ENCODE assay signal across 19 cellular contexts in the genomic region with DNA sequence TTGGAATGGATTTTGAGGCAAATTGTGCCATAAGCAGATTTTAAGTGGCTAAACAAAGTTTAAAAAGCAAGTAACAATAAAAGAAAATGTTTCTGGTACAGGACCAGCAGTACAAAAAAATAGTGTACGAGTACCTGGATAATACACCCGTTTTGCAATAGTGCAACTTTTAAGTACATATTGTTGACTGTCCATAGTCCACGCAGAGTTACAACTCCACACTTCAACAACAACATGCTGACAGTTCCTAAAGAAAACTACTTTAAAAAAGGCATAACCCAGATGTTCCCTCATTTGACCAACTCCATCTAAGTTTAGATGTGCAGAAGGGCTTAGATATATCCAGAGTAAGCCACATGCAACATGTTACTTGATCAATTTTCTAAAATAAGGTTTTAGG. TPM values are rescaled to one million over a fixed set of nuclear protein-coding genes. Genes with fewer than 3 reads are reported as not detected.
"Had no signal": no experiment of that assay in that cellular context is flagged by ENCODE, and none has a peak within 500 bp of the region (broad histone marks: within the 10 kb centered on the region; RNA-seq: fewer than 3 reads in every experiment).

No MANE protein-coding gene starts in this region.

- H3K27ac ChIP-seq: adrenal gland, esophagus squamous epithelium, heart right ventricle, parathyroid adenoma, tibial artery had no signal

- H3K9me3 Mint-ChIP-seq: activated CD4-positive, alpha-beta T cell treated with anti-CD3 and anti-CD28 coated beads, Interleukin-2, amount 10 ng/mL, durations not matched to agents 7 days and 5 days; activated naive CD4-positive, alpha-beta T cell treated with anti-CD3 and anti-CD28 coated beads, Interleukin-2, amount 50 U/mL, for 72 hours; dendritic cell treated with granulocyte-macrophage colony-stimulating factor and Interleukin-4, amounts not matched to agents 40 ng/mL and 50 ng/mL, for 4 days; natural killer cell treated with Interleukin-12 subunit alpha and Interleukin-12 subunit beta and Interleukin-15 and Interleukin-18, amount 100 ng/mL, for 72 hours had no signal

- H3K27me3 Mint-ChIP-seq: activated CD4-positive, alpha-beta T cell treated with anti-CD3 and anti-CD28 coated beads, Interleukin-2, amount 10 ng/mL, durations not matched to agents 7 days and 5 days; dendritic cell treated with granulocyte-macrophage colony-stimulating factor and Interleukin-4, amounts not matched to agents 40 ng/mL and 50 ng/mL, for 4 days; natural killer cell treated with Interleukin-12 subunit alpha and Interleukin-12 subunit beta and Interleukin-15 and Interleukin-18, amount 100 ng/mL, for 72 hours had no signal

- DNase-seq: activated CD4-positive, alpha-beta T cell treated with anti-CD3 and anti-CD28 coated beads, Interleukin-2, amount 10 ng/mL, durations not matched to agents 7 days and 5 days; activated CD8-positive, alpha-beta memory T cell treated with anti-CD3 and anti-CD28 coated beads, Interleukin-2, amount 50 U/mL, for 4 hours; activated gamma-delta T cell; activated T-cell treated with anti-CD3 and anti-CD28 coated beads, Interleukin-2, amount 50 U/mL, for 48 hours; adrenal gland; effector CD8-positive, alpha-beta T cell; esophagus squamous epithelium; heart right ventricle; stimulated activated CD4-positive, alpha-beta T cell treated with anti-CD3 and anti-CD28 coated beads, Interleukin-12 subunit alpha, Interleukin-12 subunit beta, amount 100 ng/mL, for 4 hours; stimulated activated CD4-positive, alpha-beta T cell treated with anti-CD3 and anti-CD28 coated beads, Interleukin-1b, Interleukin-23, amount 100 ng/mL, for 48 hours; stimulated activated naive CD4-positive, alpha-beta T cell treated with Interleukin-2 at 50 U/mL for 16 hours; substantia nigra; T1000; tibial artery had no signal

- H3K4me3 Mint-ChIP-seq: activated CD4-positive, alpha-beta T cell treated with anti-CD3 and anti-CD28 coated beads, Interleukin-2, amount 10 ng/mL, durations not matched to agents 7 days and 5 days; dendritic cell treated with granulocyte-macrophage colony-stimulating factor and Interleukin-4, amounts not matched to agents 40 ng/mL and 50 ng/mL, for 4 days; natural killer cell treated with Interleukin-12 subunit alpha and Interleukin-12 subunit beta and Interleukin-15 and Interleukin-18, amount 100 ng/mL, for 72 hours had no signal

- H3K9ac ChIP-seq: parathyroid adenoma had no signal

- H3K27ac Mint-ChIP-seq: activated naive CD4-positive, alpha-beta T cell treated with anti-CD3 and anti-CD28 coated beads, Interleukin-2, amount 50 U/mL, for 72 hours; dendritic cell treated with granulocyte-macrophage colony-stimulating factor and Interleukin-4, amounts not matched to agents 40 ng/mL and 50 ng/mL, for 4 days; natural killer cell treated with Interleukin-12 subunit alpha and Interleukin-12 subunit beta and Interleukin-15 and Interleukin-18, amount 100 ng/mL, for 72 hours had no signal

- H3K27me3 ChIP-seq: adrenal gland, esophagus squamous epithelium, heart right ventricle, tibial artery had no signal

- H3K9me3 ChIP-seq: adrenal gland, esophagus squamous epithelium, heart right ventricle, tibial artery had no signal

- H3K4me3 ChIP-seq: adrenal gland, esophagus squamous epithelium, heart right ventricle, tibial artery had no signal

- ATAC-seq: activated CD4-positive, CD25-positive, alpha-beta regulatory T cell treated with anti-CD3 and anti-CD28 coated beads, Interleukin-2, amount 50 U/mL, for 24 hours; activated naive CD4-positive, alpha-beta T cell treated with anti-CD3 and anti-CD28 coated beads, Interleukin-2, amount 50 U/mL, for 72 hours; natural killer cell treated with Interleukin-12 subunit alpha and Interleukin-12 subunit beta and Interleukin-15 and Interleukin-18, amount 100 ng/mL, for 72 hours had no signal

- H2AFZ ChIP-seq: parathyroid adenoma had no signal

RNA-seq across cellular contexts. Expression of gene STPG4, which starts 5.1 kb away (rescaled TPM):
- total RNA-seq: adrenal gland, esophagus squamous epithelium had no signal
